In the genomic region with DNA sequence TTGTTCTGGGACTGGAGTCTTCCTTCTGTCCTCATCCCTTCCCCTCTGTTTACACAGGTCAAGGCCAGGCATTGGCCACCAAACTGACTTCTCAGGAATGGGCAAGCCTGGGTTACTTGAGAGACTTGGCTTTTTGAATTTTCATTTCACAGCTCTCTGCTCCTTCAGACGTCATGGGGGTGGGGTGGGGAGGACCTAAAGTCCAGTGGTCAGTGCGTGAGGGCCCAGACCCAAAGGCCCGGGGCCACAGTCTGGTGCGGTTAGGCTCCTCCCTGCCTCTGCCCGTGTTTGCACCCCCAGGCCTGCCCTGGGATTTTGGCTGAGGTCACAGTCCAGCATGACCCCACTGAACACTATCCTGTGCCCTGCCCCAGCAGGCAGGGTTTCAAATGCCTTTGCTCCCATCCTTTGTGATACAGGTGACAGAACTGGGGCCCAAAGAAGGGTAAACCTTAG, we compare ENCODE assay signal across 12 cellular contexts. TPM values are rescaled to one million over a fixed set of nuclear protein-coding genes. Genes with fewer than 3 reads are reported as not detected.
DNase-seq lines count a peak whose midpoint lies in the region; ATAC-seq and TF ChIP-seq lines count a peak whose summit lies in the region.
"Had no signal": no experiment of that assay in that cellular context is flagged by ENCODE, and none has a peak within 500 bp of the region (broad histone marks: within the 10 kb centered on the region; RNA-seq: fewer than 3 reads in every experiment).

No MANE protein-coding gene starts in this region.

- H3K27ac Mint-ChIP-seq in CD4-positive, alpha-beta T cell, result peak overlapping the region; percentile 11
- H3K27ac Mint-ChIP-seq in activated T-helper 17 cell treated with anti-CD3 and anti-CD28 coated beads, Interleukin-2, amount 50 U/mL, for 72 hours, result no peak overlapping the region

- peaks cover 22% of the 10 kb centered on the region for H3K27me3 ChIP-seq in CD4-positive, alpha-beta T cell (ENCODE audit: control insufficient read depth, insufficient read depth, low read length)
- H3K27me3 ChIP-seq in Panc1 (ENCODE audit: control insufficient read depth, insufficient read depth, low read length) (no peaks in the 10 kb centered on the region), sigmoid colon (no peaks in the 10 kb centered on the region)
- H3K27me3 ChIP-seq: gastroesophageal sphincter had no signal

- intact Hi-C loops in CD4-positive, alpha-beta T cell (cut with DNase I, micrococcal nuclease), result no loop called here
- intact Hi-C loops in Panc1 (cut with micrococcal nuclease; ENCODE audit: unreplicated experiment) (no loop called here), sigmoid colon (cut with DNase I) (no loop called here)

- TF ChIP-seq POLR2A in sigmoid colon (IDR thresholded peaks at IDR 0.05), result no peak

- no peak for TF ChIP-seq CTCF in CD4-positive, alpha-beta T cell (IDR thresholded peaks at IDR 0.05)
- TF ChIP-seq CTCF in Panc1 (IDR thresholded peaks at IDR 0.05) (no peak), sigmoid colon (IDR thresholded peaks at IDR 0.05) (no peak)

- H3K9me3 ChIP-seq in CD4-positive, alpha-beta T cell (ENCODE audit: control insufficient read depth, low read length), result no peaks in the 10 kb centered on the region
- H3K9me3 ChIP-seq in Panc1 (ENCODE audit: control insufficient read depth, insufficient read depth, low read depth, low read length) (no peaks in the 10 kb centered on the region), sigmoid colon (no peaks in the 10 kb centered on the region)
- H3K9me3 ChIP-seq: gastroesophageal sphincter, HAP-1 had no signal

- BruUV-seq in Panc1 (replicated peaks; lab: Mats Ljungman, UMichigan), result no TSS peak

- H3K27me3 Mint-ChIP-seq in CD4-positive, alpha-beta T cell, result peaks cover 19% of the 10 kb centered on the region
- H3K27me3 Mint-ChIP-seq in activated T-helper 17 cell treated with anti-CD3 and anti-CD28 coated beads, Interleukin-2, amount 50 U/mL, for 72 hours, result peaks cover 8% of the 10 kb centered on the region

- H3K4me3 ChIP-seq in Panc1 (ENCODE audit: low read depth in 2 of 2, low read length in 2 of 2) (no peak overlapping the region), sigmoid colon (no peak overlapping the region)
- H3K4me3 ChIP-seq: gastroesophageal sphincter, HAP-1 had no signal

- H3K4me1 Mint-ChIP-seq in CD4-positive, alpha-beta T cell (ENCODE audit: low read depth), result peaks cover 18% of the 10 kb centered on the region
- no peaks in the 10 kb centered on the region for H3K4me1 Mint-ChIP-seq in activated T-helper 17 cell treated with anti-CD3 and anti-CD28 coated beads, Interleukin-2, amount 50 U/mL, for 72 hours

- CTCF ChIA-PET in CD4-positive, alpha-beta T cell (lab: Charles Lee), result interaction anchor here (1.2 to 2.4 kb wide), 2 partner anchors 16 to 122 kb away, joined by 3 to 8 read pairs; no protein-coding TSS in a partner anchor
- CTCF ChIA-PET in Panc1 (lab: Charles Lee), result no interaction called here

- H3K4me1 ChIP-seq in Panc1 (ENCODE audit: control insufficient read depth, insufficient read depth, low read length) (peaks cover 49% of the 10 kb centered on the region), sigmoid colon (peaks cover 0 to 27% (median 20%) of the 10 kb centered on the region in 4 donors)
- H3K4me1 ChIP-seq: HAP-1 had no signal

- DNase-seq in CD4-positive, alpha-beta T cell, result no peak
- DNase-seq in Panc1 (ENCODE audit: low read depth, low spot score) (no peak), left kidney (ENCODE audit: low read depth, low spot score) (peak; percentile 9), sigmoid colon (peak; percentile 63), cerebellar nuclear complex (lab: John Stamatoyannopoulos, UW) (no peak)
- DNase-seq in central memory CD4-positive, alpha-beta T cell, result no peak
- DNase-seq: effector CD4-positive, alpha-beta T cell; NCI-H1105 had no signal

- H3K27ac ChIP-seq in CD4-positive, alpha-beta T cell (ENCODE audit: low read depth, low read length), result no peak overlapping the region
- H3K27ac ChIP-seq in Panc1 (ENCODE audit: low read length), result peak overlapping the region; percentile 79
- H3K27ac ChIP-seq in sigmoid colon, result no peak overlapping the region
- H3K27ac ChIP-seq: gastroesophageal sphincter had no signal

- no peak for ATAC-seq in CD4-positive, alpha-beta T cell (ENCODE audit: poor library complexity)
- no peak for ATAC-seq in Panc1
- ATAC-seq in GM18511 (IDR thresholded peaks at IDR 0.05; ENCODE audit: unreplicated experiment), result no peak
- no peak for ATAC-seq in activated T-helper 17 cell treated with anti-CD3 and anti-CD28 coated beads, Interleukin-2, amount 50 U/mL, for 72 hours (replicated peaks)
- ATAC-seq: gastroesophageal sphincter had no signal

- H3K9me3 Mint-ChIP-seq in CD4-positive, alpha-beta T cell, result no peaks in the 10 kb centered on the region
- no peaks in the 10 kb centered on the region for H3K9me3 Mint-ChIP-seq in activated T-helper 17 cell treated with anti-CD3 and anti-CD28 coated beads, Interleukin-2, amount 50 U/mL, for 72 hours

- H3K36me3 ChIP-seq in Panc1 (ENCODE audit: control insufficient read depth, insufficient read depth, low read length) (no peaks in the 10 kb centered on the region; the same call in 1 of the 2 replicates), sigmoid colon (no peaks in the 10 kb centered on the region)
- H3K36me3 ChIP-seq: gastroesophageal sphincter, HAP-1 had no signal

- POLR2A ChIA-PET in CD4-positive, alpha-beta T cell (lab: Charles Lee), result interaction anchor here (2.0 kb wide), 1 partner anchor 8 kb away, joined by 6 read pairs; no protein-coding TSS in a partner anchor
- POLR2A ChIA-PET in Panc1 (lab: Charles Lee), result no interaction called here

- H3K4me3 Mint-ChIP-seq in CD4-positive, alpha-beta T cell, result no peak overlapping the region
- H3K4me3 Mint-ChIP-seq in activated T-helper 17 cell treated with anti-CD3 and anti-CD28 coated beads, Interleukin-2, amount 50 U/mL, for 72 hours, result no peak overlapping the region

- in situ Hi-C loops in Panc1 (cut with HindIII; ENCODE audit: low pct_unique_long_range_greater_than_20kb, low sequenced_read_pairs), result no loop called here

- TF ChIP-seq EP300 in sigmoid colon (IDR thresholded peaks at IDR 0.05), result no peak

- H3K36me3 Mint-ChIP-seq in CD4-positive, alpha-beta T cell (ENCODE audit: low read depth), result no peaks in the 10 kb centered on the region
- H3K36me3 Mint-ChIP-seq in activated T-helper 17 cell treated with anti-CD3 and anti-CD28 coated beads, Interleukin-2, amount 50 U/mL, for 72 hours (ENCODE audit: low read depth), result peaks cover under 1% of the 10 kb centered on the region

- 39 to 72% methylated on average over 5 of the region's 5 CpGs for WGBS in sigmoid colon, 2 donors

RNA-seq across cellular contexts. Expression of a gene that starts 4.1 kb away (rescaled TPM):
- total RNA-seq in CD4-positive, alpha-beta T cell, result 1 to 10 TPM; 1.9 to 2.7 TPM
- total RNA-seq in Panc1 (2021; ENCODE audit: unreplicated experiment) (85.0 TPM), sigmoid colon (10 to 100 TPM; 16.7 to 25.3 (median 18.5) TPM)
- 151 TPM for polyA plus RNA-seq in Panc1 (2012; ENCODE audit: insufficient read length)
- 10 to 100 TPM; 15.7 to 30.0 (median 28.1) TPM for polyA plus RNA-seq in sigmoid colon
- 1 to 10 TPM in 1 of 2 donors, under 1 TPM in 1; 0.89 to 2.7 TPM for total RNA-seq in activated T-helper 17 cell treated with anti-CD3 and anti-CD28 coated beads, Interleukin-2, amount 50 U/mL, for 72 hours

Comparison
In these comparisons a context has a peak if more than half of its experiments do, and no peak if none do; other contexts are left out.
1. DNase-seq: peak in left kidney (single experiment) and sigmoid colon (single experiment); none in CD4-positive, alpha-beta T cell (0 of 10), Panc1 (single experiment), central memory CD4-positive, alpha-beta T cell (single experiment) and cerebellar nuclear complex (0 of 2).
2. RNA of a gene that starts 4.1 kb away (total RNA-seq): 85.0 TPM in Panc1 (single experiment) and 16.7 to 25.3 TPM in sigmoid colon; 1.9 to 2.7 TPM in CD4-positive, alpha-beta T cell and 0.89 to 2.7 TPM in activated T-helper 17 cell treated with anti-CD3 and anti-CD28 coated beads, Interleukin-2, amount 50 U/mL, for 72 hours; every median in the first group is over 4 times any median in the second.